In genomic region chr11:28674432-28675076, GRCh38 we compare ENCODE assay signal across 10 cellular contexts.
DNase-seq lines count a peak whose midpoint lies in the region; ATAC-seq, FAIRE-seq and TF ChIP-seq lines count a peak whose summit lies in the region.
"Had no signal": no experiment of that assay in that cellular context is flagged by ENCODE, and none has a peak within 500 bp of the region (broad histone marks: within the 10 kb centered on the region; RNA-seq: fewer than 3 reads in every experiment).

No MANE protein-coding gene starts in this region.

- TF ChIP-seq CTCF in WERI-Rb-1 (IDR thresholded peaks at IDR 0.05; ENCODE audit: low read depth, low read length) (peak; percentile 58), HepG2 (CRISPR knock-in tag; IDR thresholded peaks at IDR 0.05) (peak; percentile 59)

- TF ChIP-seq RAD21 in HepG2 (CRISPR knock-in tag; IDR thresholded peaks at IDR 0.05) = 0 out of 2 replicates have a peak, but pooled peaks have one; percentile 17

- no peak for TF ChIP-seq EP300 in HepG2 (IDR thresholded peaks at IDR 0.05; ENCODE audit: low read depth in 2 of 2, low read length in 2 of 2)
- no peak for TF ChIP-seq EP300 in HepG2 (CRISPR knock-in tag; IDR thresholded peaks at IDR 0.05; ENCODE audit: borderline replicate concordance)

- BruUV-seq in HepG2 (replicated peaks; lab: Mats Ljungman, UMichigan) = no TSS peak

- H2AFZ ChIP-seq in HepG2 (ENCODE audit: low read length) = no peak overlapping the region

- H3K9me3 ChIP-seq in WERI-Rb-1 (ENCODE audit: severe bottlenecking) (no peaks in the 10 kb centered on the region), HepG2 (ENCODE audit: low read length) (no peaks in the 10 kb centered on the region)

- H3K36me3 ChIP-seq in WERI-Rb-1 (no peaks in the 10 kb centered on the region), HepG2 (replicated peaks in 1 of 2; ENCODE audit: control insufficient read depth in 1 of 2, insufficient read depth in 2 of 2, low read length in 2 of 2) (no peaks in the 10 kb centered on the region)

- H4K20me1 ChIP-seq in HepG2 (ENCODE audit: insufficient read depth, low read length) = no peaks in the 10 kb centered on the region

- H3K4me3 ChIP-seq in WERI-Rb-1 (ENCODE audit: low read depth, low read length) (no peak overlapping the region), HepG2 (replicated peaks in 1 of 3; ENCODE audit: insufficient read depth in 1 of 3, low read depth in 2 of 3, low read length in 3 of 3) (no peak overlapping the region)

- in situ Hi-C loops in HepG2 (cut with HindIII; ENCODE audit: extremely low pct_ligation_motif_present, low pct_unique_long_range_greater_than_20kb) = loop anchor here (5.0 to 25.0 kb wide), 2 partner anchors 663 to 977 kb away; no protein-coding TSS in a partner anchor

- no peak for FAIRE-seq in HepG2 (lab: Jason Lieb, UNC)

- H3K27me3 ChIP-seq in WERI-Rb-1 (ENCODE audit: insufficient read depth, low read depth, severe bottlenecking) (no peaks in the 10 kb centered on the region), HepG2 (ENCODE audit: control insufficient read depth in 1 of 2, insufficient read depth in 2 of 2, low read length in 2 of 2) (no peaks in the 10 kb centered on the region)

- POLR2A ChIA-PET in HepG2 (lab: Yijun Ruan, JAX) = no interaction called here

- peak; percentile 81 for DNase-seq in EL
- peak; percentile 46 for DNase-seq in WERI-Rb-1
- no peak for DNase-seq in HepG2 (ENCODE audit: low spot score)
- no peak for DNase-seq in inferior parietal cortex (ENCODE audit: extremely low spot score)
- DNase-seq in NCI-H2107 treated with DMSO at 0.1 percent for 48 hours (lab: John Stamatoyannopoulos, UW; ENCODE audit: unreplicated experiment) = no peak
- DNase-seq: activated gamma-delta T cell, NCI-H1436 treated with DMSO at 0.1 percent for 48 hours had no signal

- CTCF ChIA-PET in HepG2 (lab: Yijun Ruan, JAX; ENCODE audit: low intra/inter-chr PET ratio, low total read pairs) = interaction anchor here (0.9 kb wide), 1 partner anchor 976 kb away, joined by 6 read pairs; no protein-coding TSS in a partner anchor

- ATAC-seq in HG02798 (IDR thresholded peaks at IDR 0.05; ENCODE audit: poor library complexity, unreplicated experiment) = peak; percentile 33
- peak; percentile 90 for ATAC-seq in HepG2
- ATAC-seq in GM21528 (IDR thresholded peaks at IDR 0.05; ENCODE audit: low FRiP score, unreplicated experiment) = no peak
- no peak for ATAC-seq in GM21825 (IDR thresholded peaks at IDR 0.05; ENCODE audit: unreplicated experiment)

- WGBS in HepG2 (ENCODE audit: low lambda C conversion rate) = 6% methylated on average over 7 of the region's 7 CpGs

- no peak for TF ChIP-seq POLR2A in HepG2 (IDR thresholded peaks at IDR 0.05; ENCODE audit: insufficient read depth in 1 of 2, low read depth in 2 of 2, low read length in 2 of 2)

- H3K4me1 ChIP-seq in HepG2 (ENCODE audit: insufficient read depth, low read length) = no peaks in the 10 kb centered on the region

- H3K27ac ChIP-seq in WERI-Rb-1 (no peak overlapping the region), HepG2 (ENCODE audit: extremely low read length, insufficient read depth, low read length) (no peak overlapping the region)

- H3K9ac ChIP-seq in HepG2 (ENCODE audit: insufficient read depth, low read depth, low read length) = no peak overlapping the region

- no peak overlapping the region for H3K4me2 ChIP-seq in HepG2 (ENCODE audit: low read depth, low read length)

- intact Hi-C loops in HepG2 (cut with micrococcal nuclease; ENCODE audit: unreplicated experiment) = loop anchor here (1.0 kb wide), 1 partner anchor 975 kb away; no protein-coding TSS in a partner anchor

- H3K79me2 ChIP-seq in HepG2 (ENCODE audit: insufficient read depth, low read length) = no peaks in the 10 kb centered on the region

TF ChIP-seq in HepG2, 621 proteins besides CTCF, POLR2A, EP300 and RAD21:
- no peak for TF ChIP-seq ZNF75D (CRISPR knock-in tag; IDR thresholded peaks at IDR 0.05; ENCODE audit: borderline replicate concordance)
- TF ChIP-seq SMC3 (IDR thresholded peaks at IDR 0.05; ENCODE audit: low read length) = peak; percentile 33; the same call in 1 of the 2 replicates
- peak; percentile 63 for TF ChIP-seq STAG1 (CRISPR knock-in tag; IDR thresholded peaks at IDR 0.05)

Comparison
In these comparisons a context has a peak if more than half of its experiments do, and no peak if none do; other contexts are left out.
1. DNase-seq: peak in EL (single experiment) and WERI-Rb-1 (single experiment); none in HepG2 (single experiment), inferior parietal cortex (single experiment) and NCI-H2107 treated with DMSO at 0.1 percent for 48 hours (single experiment).
2. ATAC-seq: peak in HG02798 (single experiment) and HepG2 (single experiment); none in GM21528 (single experiment) and GM21825 (single experiment).